In the genomic region with DNA sequence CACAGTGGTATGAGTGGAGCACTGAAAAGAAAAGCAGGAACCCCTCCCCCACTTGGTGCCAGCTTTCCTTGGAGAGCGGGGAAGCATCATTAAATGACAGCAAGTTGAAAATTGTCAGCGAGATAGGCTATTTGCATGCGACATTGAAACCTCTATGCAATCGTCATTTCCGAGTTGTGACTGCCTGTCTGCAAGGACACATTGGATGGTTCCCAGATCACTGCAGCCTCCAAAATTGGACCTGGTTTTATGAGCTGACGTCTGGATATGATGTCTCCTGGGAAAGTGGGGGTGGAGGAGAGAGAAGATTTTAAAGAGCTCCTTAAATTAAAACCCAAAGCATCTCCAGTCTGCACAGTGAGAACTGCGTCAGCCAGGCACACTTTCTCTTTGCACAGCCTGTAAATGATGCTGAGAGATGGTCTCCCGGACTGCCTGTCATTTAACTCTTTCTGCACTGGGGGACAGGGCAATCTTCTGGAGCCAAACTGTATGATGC, we compare ENCODE assay signal across 9 cellular contexts. TPM values are rescaled to one million over a fixed set of nuclear protein-coding genes. Genes with fewer than 3 reads are reported as not detected.
DNase-seq lines count a peak whose midpoint lies in the region; ATAC-seq and TF ChIP-seq lines count a peak whose summit lies in the region.
"Had no signal": no experiment of that assay in that cellular context is flagged by ENCODE, and none has a peak within 500 bp of the region (broad histone marks: within the 10 kb centered on the region; RNA-seq: fewer than 3 reads in every experiment).

No MANE protein-coding gene starts in this region.

- peaks cover 26% of the 10 kb centered on the region for H3K27me3 Mint-ChIP-seq in osteocyte (ENCODE audit: unreplicated experiment)

- H3K9ac ChIP-seq in NT2/D1 (ENCODE audit: insufficient read length, low read depth) = peak overlapping the region; percentile 14

- peaks cover 4% of the 10 kb centered on the region for H3K27me3 ChIP-seq in NT2/D1 (ENCODE audit: insufficient read depth, insufficient read length)
- H3K27me3 ChIP-seq in esophagus muscularis mucosa = no peaks in the 10 kb centered on the region

- no peaks in the 10 kb centered on the region for H3K9me3 Mint-ChIP-seq in osteocyte (ENCODE audit: unreplicated experiment)

- H3K27ac Mint-ChIP-seq in osteocyte (ENCODE audit: unreplicated experiment) = no peak overlapping the region

- WGBS in esophagus muscularis mucosa = 2% methylated on average over 8 of the region's 8 CpGs

- intact Hi-C loops in esophagus muscularis mucosa (cut with DNase I) = no loop called here

- H3K36me3 Mint-ChIP-seq in osteocyte (ENCODE audit: unreplicated experiment) = no peaks in the 10 kb centered on the region

- H3K9me3 ChIP-seq in NT2/D1 (ENCODE audit: insufficient read depth, low read length) = no peaks in the 10 kb centered on the region
- no peaks in the 10 kb centered on the region for H3K9me3 ChIP-seq in esophagus muscularis mucosa

- ATAC-seq in GM21360 (IDR thresholded peaks at IDR 0.05; ENCODE audit: unreplicated experiment) = no peak

- H3K27ac ChIP-seq in esophagus muscularis mucosa (replicated peaks in 1 of 4) = no peak overlapping the region
- H3K27ac ChIP-seq: epithelial cell of prostate had no signal

- H3K36me3 ChIP-seq in NT2/D1 (ENCODE audit: insufficient read depth, insufficient read length, low read length) = no peaks in the 10 kb centered on the region
- no peaks in the 10 kb centered on the region for H3K36me3 ChIP-seq in esophagus muscularis mucosa

- H3K4me3 ChIP-seq in GM08714 (ENCODE audit: low read length) (peak overlapping the region; percentile 16; the same call in 1 of the 2 replicates), NT2/D1 (ENCODE audit: insufficient read length, low read depth) (no peak overlapping the region), esophagus muscularis mucosa (peak overlapping the region; percentile 27 to 42 (median 32))

- H3K4me3 Mint-ChIP-seq in osteocyte (ENCODE audit: unreplicated experiment) = peak overlapping the region; percentile 68

- H3K4me1 ChIP-seq in NT2/D1 (ENCODE audit: insufficient read depth, insufficient read length) (peaks cover 11% of the 10 kb centered on the region), esophagus muscularis mucosa (peaks cover 25 to 53% (median 44%) of the 10 kb centered on the region in 4 donors)

- DNase-seq in NT2/D1 (ENCODE audit: low read depth, low spot score) (no peak), esophagus muscularis mucosa (ENCODE audit: extremely low spot score) (no peak), osteocyte (ENCODE audit: extremely low spot score, unreplicated experiment) (no peak), CD1c-positive myeloid dendritic cell (ENCODE audit: extremely low spot score) (no peak), cortex of kidney (lab: John Stamatoyannopoulos, UW) (no peak), NCI-H774 (lab: John Stamatoyannopoulos, UW) (no peak)

- H3K4me1 Mint-ChIP-seq in osteocyte (ENCODE audit: unreplicated experiment) = peaks cover 27% of the 10 kb centered on the region

- TF ChIP-seq EP300 in esophagus muscularis mucosa (IDR thresholded peaks at IDR 0.05) = no peak

- no peak for TF ChIP-seq CTCF in esophagus muscularis mucosa (IDR thresholded peaks at IDR 0.05)
- TF ChIP-seq CTCF in osteocyte (IDR thresholded peaks at IDR 0.05) = no peak

- no peak for TF ChIP-seq POLR2A in esophagus muscularis mucosa (IDR thresholded peaks at IDR 0.05; ENCODE audit: low read depth)

RNA-seq across cellular contexts. Expression of a gene that starts 57.8 kb away (rescaled TPM):
- total RNA-seq in esophagus muscularis mucosa = 1 to 10 TPM; 2.9 to 4.6 (median 3.2) TPM
- 10.2 and 10.7 TPM in 2 replicates for total RNA-seq in osteocyte
